In genomic region chr10:76433161-76434005, GRCh38 we compare ENCODE assay signal across 12 cellular contexts.
DNase-seq lines count a peak whose midpoint lies in the region; ATAC-seq and TF ChIP-seq lines count a peak whose summit lies in the region.
"Had no signal": no experiment of that assay in that cellular context is flagged by ENCODE, and none has a peak within 500 bp of the region (broad histone marks: within the 10 kb centered on the region; RNA-seq: fewer than 3 reads in every experiment).

No MANE protein-coding gene starts in this region.

- H3K27ac ChIP-seq in esophagus squamous epithelium (peak overlapping the region in 3 of 4 donors; percentile 36 to 80 (median 75)), psoas muscle (peak overlapping the region; percentile 7)

- H3K4me3 ChIP-seq in esophagus squamous epithelium (no peak overlapping the region), psoas muscle (no peak overlapping the region)
- H3K4me3 ChIP-seq: uterus had no signal

- no peak for TF ChIP-seq POLR2A in esophagus squamous epithelium (IDR thresholded peaks at IDR 0.05)

- H3K9me3 ChIP-seq in esophagus squamous epithelium (no peaks in the 10 kb centered on the region), psoas muscle (no peaks in the 10 kb centered on the region)
- H3K9me3 ChIP-seq: uterus had no signal

- H3K36me3 ChIP-seq in esophagus squamous epithelium (no peaks in the 10 kb centered on the region), psoas muscle (ENCODE audit: insufficient read depth in 1 of 2, low read depth in 1 of 2) (no peaks in the 10 kb centered on the region)
- H3K36me3 ChIP-seq: uterus had no signal

- DNase-seq in M059J (ENCODE audit: low read depth) (peak; percentile 47), NCI-H510A (lab: John Stamatoyannopoulos, UW) (peak; percentile 84), esophagus squamous epithelium (lab: John Stamatoyannopoulos, UW) (no peak), psoas muscle (no peak), NOMO-1 (lab: John Stamatoyannopoulos, UW; ENCODE audit: unreplicated experiment in 2 of 2) (no peak), middle frontal gyrus (ENCODE audit: extremely low spot score, low spot score) (no peak)
- no peak for DNase-seq in stimulated activated CD4-positive, alpha-beta T cell treated with anti-CD3 and anti-CD28 coated beads, Interleukin-4, amount 100 ng/mL, for 1 hour
- DNase-seq: activated T-cell treated with anti-CD3 and anti-CD28 coated beads, Interleukin-2, amount 50 U/mL, for 72 hours; DND-41; Karpas-422; uterus had no signal

- peaks cover 0 to 32% (median 17%) of the 10 kb centered on the region in 3 donors for H3K4me1 ChIP-seq in esophagus squamous epithelium
- H3K4me1 ChIP-seq in psoas muscle: peaks cover 13% of the 10 kb centered on the region

- intact Hi-C loops in esophagus squamous epithelium (cut with DNase I) (no loop called here), psoas muscle (cut with DNase I) (no loop called here)

- H3K27me3 ChIP-seq in esophagus squamous epithelium: no peaks in the 10 kb centered on the region
- no peaks in the 10 kb centered on the region for H3K27me3 ChIP-seq in psoas muscle (ENCODE audit: insufficient read depth in 3 of 3, low read length in 2 of 3)
- H3K27me3 ChIP-seq: uterus had no signal

- WGBS in esophagus squamous epithelium, 2 donors: 77 to 84% methylated on average over 7 to 8 of the region's 8 CpGs
- WGBS in psoas muscle, 3 donors: 55 to 62% (median 61%) methylated on average over 8 of the region's 8 CpGs

- TF ChIP-seq CTCF in esophagus squamous epithelium (IDR thresholded peaks at IDR 0.05) (no peak), psoas muscle (IDR thresholded peaks at IDR 0.05) (no peak)

- ATAC-seq in psoas muscle (peak in 3 of 4 donors; percentile 28 to 43 (median 34)), HG03095 (IDR thresholded peaks at IDR 0.05; ENCODE audit: unreplicated experiment) (no peak)
- ATAC-seq: activated T-cell treated with anti-CD3 and anti-CD28 coated beads, Interleukin-2, amount 50 U/mL, for 72 hours had no signal

Comparison
In these comparisons a context has a peak if more than half of its experiments do, and no peak if none do; other contexts are left out.
1. DNase-seq: peak in M059J (single experiment) and NCI-H510A (single experiment); none in esophagus squamous epithelium (single experiment), psoas muscle (0 of 2), NOMO-1 (0 of 2), middle frontal gyrus (single experiment) and stimulated activated CD4-positive, alpha-beta T cell treated with anti-CD3 and anti-CD28 coated beads, Interleukin-4, amount 100 ng/mL, for 1 hour (single experiment).